ENCODE assay signal across 8 cellular contexts in genomic region chr18:77130229-77131099, GRCh38. TPM values are rescaled to one million over a fixed set of nuclear protein-coding genes. Genes with fewer than 3 reads are reported as not detected.
DNase-seq lines count a peak whose midpoint lies in the region; ATAC-seq and TF ChIP-seq lines count a peak whose summit lies in the region.

No MANE protein-coding gene starts in this region.

- DNase-seq in Caco-2, result no peak
- DNase-seq in OCI-LY7 (ENCODE audit: low spot score), result no peak
- DNase-seq in putamen (ENCODE audit: low spot score), result no peak
- no peak for DNase-seq in germinal center (ENCODE audit: low spot score)
- no peak for DNase-seq in GM13977 (ENCODE audit: low spot score)

- CTCF ChIA-PET in Caco-2 (lab: Charles Lee), result interaction anchor here (0.5 to 0.7 kb wide), 3 partner anchors 74 to 1323 kb away, joined by 3 read pairs; no protein-coding TSS in a partner anchor
- CTCF ChIA-PET in OCI-LY7 (lab: Charles Lee; ENCODE audit: unreplicated experiment), result no interaction called here

- no peak for TF ChIP-seq RAD21 in neural cell (conservative IDR thresholded peaks at IDR 0.05)

- H3K9me3 ChIP-seq in Caco-2 (no peaks in the 10 kb centered on the region), OCI-LY7 (ENCODE audit: low read length) (no peaks in the 10 kb centered on the region), neural cell (ENCODE audit: low read length) (no peaks in the 10 kb centered on the region)

- H3K4me1 ChIP-seq in Caco-2, result no peaks in the 10 kb centered on the region
- peaks cover 61% of the 10 kb centered on the region for H3K4me1 ChIP-seq in OCI-LY7 (ENCODE audit: insufficient read depth, low read length, poor library complexity, severe bottlenecking)

- peak overlapping the region; percentile 75 for H3K4me3 Mint-ChIP-seq in Caco-2 (ENCODE audit: unreplicated experiment)

- H3K79me2 ChIP-seq in OCI-LY7 (ENCODE audit: insufficient read depth, low read depth, low read length), result peaks cover 50% of the 10 kb centered on the region
- no peaks in the 10 kb centered on the region for H3K79me2 ChIP-seq in neural cell (replicated peaks; ENCODE audit: insufficient read depth, low read length)

- H4K20me1 ChIP-seq in OCI-LY7 (ENCODE audit: insufficient read depth, low read length) (no peaks in the 10 kb centered on the region; the same call in 1 of the 2 replicates), neural cell (ENCODE audit: insufficient read depth) (no peaks in the 10 kb centered on the region)

- H3K36me3 ChIP-seq in Caco-2 (ENCODE audit: control insufficient read depth, insufficient read depth, low read length) (no peaks in the 10 kb centered on the region), OCI-LY7 (ENCODE audit: insufficient read depth, low read length) (peaks cover 7% of the 10 kb centered on the region; the same call in 1 of the 2 replicates), neural cell (ENCODE audit: insufficient read depth, low read length) (no peaks in the 10 kb centered on the region)

- no peak overlapping the region for H2AFZ ChIP-seq in OCI-LY7 (ENCODE audit: low read length)
- no peak overlapping the region for H2AFZ ChIP-seq in neural cell (ENCODE audit: low read depth, low read length)

- peak overlapping the region; percentile 39 for H3K27ac Mint-ChIP-seq in Caco-2 (ENCODE audit: unreplicated experiment)

- no peaks in the 10 kb centered on the region for H3K27me3 ChIP-seq in Caco-2 (replicated peaks; ENCODE audit: control insufficient read depth, insufficient read depth, low read length)
- H3K27me3 ChIP-seq in neural cell (ENCODE audit: insufficient read depth, low read depth, low read length), result peaks cover 53% of the 10 kb centered on the region

- no peak for TF ChIP-seq CTCF in Caco-2 (IDR thresholded peaks at IDR 0.05; ENCODE audit: insufficient read depth in 1 of 2, low read depth in 1 of 2, low read length in 1 of 2, severe bottlenecking in 1 of 2, unreplicated experiment in 1 of 2)
- no peak for TF ChIP-seq CTCF in OCI-LY7 (conservative IDR thresholded peaks at IDR 0.05; ENCODE audit: low read length)
- no peak for TF ChIP-seq CTCF in neural cell (IDR thresholded peaks at IDR 0.05; ENCODE audit: poor library complexity, severe bottlenecking)
- TF ChIP-seq CTCF in GM13977 (IDR thresholded peaks at IDR 0.05; ENCODE audit: extremely low read depth, insufficient read depth, missing control alignments), result no peak

- H3K9me2 ChIP-seq in OCI-LY7 (ENCODE audit: insufficient read depth, low read length) (no peaks in the 10 kb centered on the region), neural cell (ENCODE audit: insufficient read depth, low read length) (no peaks in the 10 kb centered on the region)

- H3K27ac ChIP-seq in OCI-LY7 (ENCODE audit: low read depth, low read length, poor library complexity, severe bottlenecking) (no peak overlapping the region), cingulate gyrus (ENCODE audit: low read depth, low read length) (peak overlapping the region; percentile 39), neural cell (ENCODE audit: low read length) (no peak overlapping the region)

- in situ Hi-C loops in GM13977 (cut with MboI; ENCODE audit: low pct_unique_long_range_greater_than_20kb, low sequenced_read_pairs, unreplicated experiment), result no loop called here

- ATAC-seq in GM21390 (IDR thresholded peaks at IDR 0.05; ENCODE audit: unreplicated experiment), result no peak

- intact Hi-C loops in Caco-2 (cut with micrococcal nuclease; ENCODE audit: unreplicated experiment), result loop anchor here (2.0 to 5.0 kb wide), 3 partner anchors 16 to 82 kb away; no protein-coding TSS in a partner anchor
- intact Hi-C loops in OCI-LY7 (cut with micrococcal nuclease; ENCODE audit: unreplicated experiment), result loop anchor here (5.0 kb wide), 1 partner anchor 33 kb away; no protein-coding TSS in a partner anchor

- POLR2A ChIA-PET in Caco-2 (lab: Charles Lee), result no interaction called here
- POLR2A ChIA-PET in OCI-LY7 (lab: Charles Lee), result interaction anchor here (0.6 to 1.0 kb wide), 5 partner anchors 8 to 1027 kb away, joined by 3 to 8 read pairs (median 3); no protein-coding TSS in a partner anchor

- no peaks in the 10 kb centered on the region for H3K4me1 Mint-ChIP-seq in Caco-2 (ENCODE audit: low read depth, unreplicated experiment)

- TSS peak; percentile 28 for BruUV-seq in Caco-2 (replicated peaks; lab: Mats Ljungman, UMichigan)
- BruUV-seq in OCI-LY7 (replicated peaks; lab: Mats Ljungman, UMichigan), result TSS peak; percentile 34

- no peaks in the 10 kb centered on the region for H3K36me3 Mint-ChIP-seq in Caco-2 (ENCODE audit: insufficient read depth, unreplicated experiment)

- H3F3A ChIP-seq in neural cell (ENCODE audit: insufficient read depth, low read length, poor library complexity, severe bottlenecking), result no peaks in the 10 kb centered on the region

- H3K4me2 ChIP-seq in OCI-LY7 (ENCODE audit: low read length) (peak overlapping the region; percentile 91), neural cell (ENCODE audit: low read length) (no peak overlapping the region)

- no peak overlapping the region for H3K9ac ChIP-seq in neural cell (ENCODE audit: low read length)

- H3K4me3 ChIP-seq in Caco-2 (ENCODE audit: low read depth, low read length) (peak overlapping the region; percentile 48), OCI-LY7 (ENCODE audit: low read depth, low read length, poor library complexity, severe bottlenecking) (peak overlapping the region; percentile 87), neural cell (ENCODE audit: low read length) (peak overlapping the region; percentile 71)

- H3K27me3 Mint-ChIP-seq in Caco-2 (ENCODE audit: insufficient read depth, unreplicated experiment), result no peaks in the 10 kb centered on the region

- H3K9me3 Mint-ChIP-seq in Caco-2 (ENCODE audit: unreplicated experiment), result no peaks in the 10 kb centered on the region

- no peak for TF ChIP-seq EP300 in neural cell (conservative IDR thresholded peaks at IDR 0.05; ENCODE audit: poor library complexity, severe bottlenecking)

TF ChIP-seq in neural cell, 6 proteins besides CTCF, POLR2A, EP300 and RAD21:
- TF ChIP-seq TAF1 (IDR thresholded peaks at IDR 0.05; ENCODE audit: low read depth), result no peak
- TF ChIP-seq, protein P1, sequence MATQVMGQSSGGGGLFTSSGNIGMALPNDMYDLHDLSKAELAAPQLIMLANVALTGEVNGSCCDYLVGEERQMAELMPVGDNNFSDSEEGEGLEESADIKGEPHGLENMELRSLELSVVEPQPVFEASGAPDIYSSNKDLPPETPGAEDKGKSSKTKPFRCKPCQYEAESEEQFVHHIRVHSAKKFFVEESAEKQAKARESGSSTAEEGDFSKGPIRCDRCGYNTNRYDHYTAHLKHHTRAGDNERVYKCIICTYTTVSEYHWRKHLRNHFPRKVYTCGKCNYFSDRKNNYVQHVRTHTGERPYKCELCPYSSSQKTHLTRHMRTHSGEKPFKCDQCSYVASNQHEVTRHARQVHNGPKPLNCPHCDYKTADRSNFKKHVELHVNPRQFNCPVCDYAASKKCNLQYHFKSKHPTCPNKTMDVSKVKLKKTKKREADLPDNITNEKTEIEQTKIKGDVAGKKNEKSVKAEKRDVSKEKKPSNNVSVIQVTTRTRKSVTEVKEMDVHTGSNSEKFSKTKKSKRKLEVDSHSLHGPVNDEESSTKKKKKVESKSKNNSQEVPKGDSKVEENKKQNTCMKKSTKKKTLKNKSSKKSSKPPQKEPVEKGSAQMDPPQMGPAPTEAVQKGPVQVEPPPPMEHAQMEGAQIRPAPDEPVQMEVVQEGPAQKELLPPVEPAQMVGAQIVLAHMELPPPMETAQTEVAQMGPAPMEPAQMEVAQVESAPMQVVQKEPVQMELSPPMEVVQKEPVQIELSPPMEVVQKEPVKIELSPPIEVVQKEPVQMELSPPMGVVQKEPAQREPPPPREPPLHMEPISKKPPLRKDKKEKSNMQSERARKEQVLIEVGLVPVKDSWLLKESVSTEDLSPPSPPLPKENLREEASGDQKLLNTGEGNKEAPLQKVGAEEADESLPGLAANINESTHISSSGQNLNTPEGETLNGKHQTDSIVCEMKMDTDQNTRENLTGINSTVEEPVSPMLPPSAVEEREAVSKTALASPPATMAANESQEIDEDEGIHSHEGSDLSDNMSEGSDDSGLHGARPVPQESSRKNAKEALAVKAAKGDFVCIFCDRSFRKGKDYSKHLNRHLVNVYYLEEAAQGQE (IDR thresholded peaks at IDR 0.05; ENCODE audit: borderline replicate concordance), result no peak
- TF ChIP-seq MXI1 (conservative IDR thresholded peaks at IDR 0.05; ENCODE audit: poor library complexity, severe bottlenecking), result no peak
- TF ChIP-seq EZH2 (IDR thresholded peaks at IDR 0.05; ENCODE audit: borderline replicate concordance, insufficient read depth, low read length, poor library complexity, severe bottlenecking), result no peak

RNA-seq across cellular contexts. Expression of gene MBP, which starts 2.1 kb away (rescaled TPM):
- total RNA-seq in Caco-2 (2022), result 7.9 and 11.4 TPM in 2 replicates
- total RNA-seq in OCI-LY7 (2014; rRNA removed; shearing (Covaris generic)), result 13.5 and 16.4 TPM in 2 replicates
- 25.2 and 28.9 TPM in 2 replicates for total RNA-seq in OCI-LY7 (2022)
- polyA plus RNA-seq in neural cell, result 1.6 and 3.3 TPM in 2 replicates
- 4.6 and 6.8 TPM in 2 replicates for polyA minus RNA-seq in neural cell
